In the genomic region with DNA sequence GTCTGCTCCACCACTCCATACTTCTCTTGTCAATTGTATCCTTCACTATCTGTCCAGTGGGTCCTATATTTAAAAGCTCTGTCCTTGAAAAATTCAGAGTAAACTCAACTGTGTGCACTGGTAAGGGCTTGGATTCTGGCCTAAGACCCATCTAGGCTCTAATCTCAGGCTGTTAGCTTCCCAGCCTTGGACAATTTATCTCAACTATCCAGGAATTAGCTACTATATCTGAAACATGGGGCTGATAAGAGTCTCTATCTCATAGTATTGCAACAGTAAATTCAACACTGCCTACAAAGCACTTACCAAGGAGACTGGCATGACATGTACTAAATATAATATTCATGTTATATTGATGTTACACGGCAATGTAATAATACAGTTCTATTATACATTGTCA, we compare ENCODE assay signal across 29 cellular contexts.
"Had no signal": no experiment of that assay in that cellular context is flagged by ENCODE, and none has a peak within 500 bp of the region (broad histone marks: within the 10 kb centered on the region; RNA-seq: fewer than 3 reads in every experiment).

No MANE protein-coding gene starts in this region.

- H3K4me1 Mint-ChIP-seq: stimulated activated effector memory CD8-positive, alpha-beta T cell treated with anti-CD3 and anti-CD28 coated beads, Interleukin-12 subunit alpha, Interleukin-12 subunit beta, amount 100 ng/mL, for 72 hours; stimulated activated memory B cell treated with anti-CD40 and anti-IgM and Interleukin-4, amounts not matched to agents 10 μg/mL and 1 μg/mL and 100 μg/mL, for 72 hours; stimulated activated naive B cell treated with anti-CD40 and anti-IgM and Interleukin-4, amounts not matched to agents 10 μg/mL and 1 μg/mL and 100 μg/mL, for 72 hours; stimulated activated naive CD8-positive, alpha-beta T cell treated with anti-CD3 and anti-CD28 coated beads, Interleukin-15, amount 100 ng/mL, for 72 hours had no signal

- H3K4me3 ChIP-seq: stomach, suprapubic skin, testis, thoracic aorta, thyroid gland, tibial artery, tibial nerve, transverse colon, upper lobe of left lung, upper lobe of right lung, uterus, vagina had no signal

- H3K27ac Mint-ChIP-seq: stimulated activated effector memory CD8-positive, alpha-beta T cell treated with anti-CD3 and anti-CD28 coated beads, Interleukin-12 subunit alpha, Interleukin-12 subunit beta, amount 100 ng/mL, for 72 hours; stimulated activated memory B cell treated with anti-CD40 and anti-IgM and Interleukin-4, amounts not matched to agents 10 μg/mL and 1 μg/mL and 100 μg/mL, for 72 hours; stimulated activated naive B cell treated with anti-CD40 and anti-IgM and Interleukin-4, amounts not matched to agents 10 μg/mL and 1 μg/mL and 100 μg/mL, for 72 hours; stimulated activated naive CD8-positive, alpha-beta T cell treated with anti-CD3 and anti-CD28 coated beads, Interleukin-15, Interleukin-2, amounts not matched to agents 100 ng/mL and 50 ng/mL, for 24 hours; type B pancreatic cell had no signal

- H3K36me3 ChIP-seq: stomach, suprapubic skin, thoracic aorta, thyroid gland, tibial artery, tibial nerve, transverse colon, upper lobe of left lung, upper lobe of right lung, uterus, vagina had no signal

- H3K4me3 Mint-ChIP-seq: stimulated activated effector memory CD8-positive, alpha-beta T cell treated with anti-CD3 and anti-CD28 coated beads, Interleukin-12 subunit alpha, Interleukin-12 subunit beta, amount 100 ng/mL, for 72 hours; stimulated activated memory B cell treated with anti-CD40 and anti-IgM and Interleukin-4, amounts not matched to agents 10 μg/mL and 1 μg/mL and 100 μg/mL, for 72 hours; stimulated activated naive B cell treated with anti-CD40 and anti-IgM and Interleukin-4, amounts not matched to agents 10 μg/mL and 1 μg/mL and 100 μg/mL, for 72 hours; stimulated activated naive CD8-positive, alpha-beta T cell treated with anti-CD3 and anti-CD28 coated beads, Interleukin-15, amount 100 ng/mL, for 72 hours; stimulated activated naive CD8-positive, alpha-beta T cell treated with anti-CD3 and anti-CD28 coated beads, Interleukin-15, Interleukin-2, amounts not matched to agents 100 ng/mL and 50 ng/mL, for 24 hours; type B pancreatic cell had no signal

- H3K36me3 Mint-ChIP-seq: stimulated activated effector memory CD8-positive, alpha-beta T cell treated with anti-CD3 and anti-CD28 coated beads, Interleukin-12 subunit alpha, Interleukin-12 subunit beta, amount 100 ng/mL, for 72 hours; stimulated activated memory B cell treated with anti-CD40 and anti-IgM and Interleukin-4, amounts not matched to agents 10 μg/mL and 1 μg/mL and 100 μg/mL, for 72 hours; stimulated activated naive B cell treated with anti-CD40 and anti-IgM and Interleukin-4, amounts not matched to agents 10 μg/mL and 1 μg/mL and 100 μg/mL, for 72 hours; type B pancreatic cell had no signal

- ATAC-seq: stimulated activated effector memory CD8-positive, alpha-beta T cell treated with anti-CD3 and anti-CD28 coated beads, Interleukin-12 subunit alpha, Interleukin-12 subunit beta, amount 100 ng/mL, for 72 hours; stimulated activated memory B cell treated with anti-CD40 and anti-IgM and Interleukin-4, amounts not matched to agents 10 μg/mL and 1 μg/mL and 100 μg/mL, for 72 hours; stimulated activated naive B cell treated with anti-CD40 and anti-IgM and Interleukin-4, amounts not matched to agents 10 μg/mL and 1 μg/mL and 100 μg/mL, for 72 hours; stimulated activated naive CD8-positive, alpha-beta T cell treated with anti-CD3 and anti-CD28 coated beads, Interleukin-15, amount 100 ng/mL, for 72 hours; stimulated activated naive CD8-positive, alpha-beta T cell treated with anti-CD3 and anti-CD28 coated beads, Interleukin-15, Interleukin-2, amounts not matched to agents 100 U/mL and 50 U/mL, for 24 hours; upper lobe of right lung had no signal

- FAIRE-seq: urothelium cell line had no signal

- H3K27me3 Mint-ChIP-seq: stimulated activated memory B cell treated with anti-CD40 and anti-IgM and Interleukin-4, amounts not matched to agents 10 μg/mL and 1 μg/mL and 100 μg/mL, for 72 hours; stimulated activated naive B cell treated with anti-CD40 and anti-IgM and Interleukin-4, amounts not matched to agents 10 μg/mL and 1 μg/mL and 100 μg/mL, for 72 hours; stimulated activated naive CD8-positive, alpha-beta T cell treated with anti-CD3 and anti-CD28 coated beads, Interleukin-15, amount 100 ng/mL, for 72 hours; stimulated activated naive CD8-positive, alpha-beta T cell treated with anti-CD3 and anti-CD28 coated beads, Interleukin-15, Interleukin-2, amounts not matched to agents 100 ng/mL and 50 ng/mL, for 24 hours; type B pancreatic cell had no signal

- H3K4me1 ChIP-seq: stomach, suprapubic skin, testis, thyroid gland, tibial artery, tibial nerve, upper lobe of left lung, upper lobe of right lung, uterus, vagina had no signal

- H3K9me3 ChIP-seq: stomach, suprapubic skin, testis, thoracic aorta, thyroid gland, tibial artery, tibial nerve, transverse colon, upper lobe of left lung, upper lobe of right lung, uterus, vagina had no signal

- H3K27me3 ChIP-seq: stomach, suprapubic skin, testis, thyroid gland, tibial artery, tibial nerve, transverse colon, upper lobe of left lung, upper lobe of right lung, uterus, vagina had no signal

- H3K27ac ChIP-seq: stomach, suprapubic skin, testis, thoracic aorta, thyroid gland, tibial artery, tibial nerve, transverse colon, upper lobe of left lung, upper lobe of right lung, uterus, vagina had no signal

- DNase-seq: stimulated activated CD4-positive, alpha-beta T cell treated with anti-CD3 and anti-CD28 coated beads, Interleukin-2, amount 100 ng/mL, for 48 hours; stimulated activated CD4-positive, alpha-beta T cell treated with anti-CD3 and anti-CD28 coated beads, Interleukin-4, amount 100 ng/mL, for 1 hour; stimulated activated CD4-positive, alpha-beta T cell treated with anti-CD3 and anti-CD28 coated beads, Interleukin-4, amount 100 ng/mL, for 24 hours; stimulated activated CD4-positive, alpha-beta T cell treated with anti-CD3 and anti-CD28 coated beads, Interleukin-4, amount 100 ng/mL, for 4 hours; stimulated activated CD8-positive, alpha-beta memory T cell treated with anti-CD3 and anti-CD28 coated beads, Interleukin-4, amount 100 ng/mL, for 48 hours; stimulated activated naive B cell treated with anti-CD40 and anti-IgM and Interleukin-4, amounts not matched to agents 10 μg/mL and 1 μg/mL and 100 μg/mL, for 72 hours; stimulated activated naive CD4-positive, alpha-beta T cell; stimulated activated naive CD4-positive, alpha-beta T cell treated with Interleukin-2 at 50 U/mL for 16 hours; stimulated activated naive CD8-positive, alpha-beta T cell treated with anti-CD3 and anti-CD28 coated beads, Interleukin-15, amount 100 ng/mL, for 72 hours; stimulated activated naive CD8-positive, alpha-beta T cell treated with anti-CD3 and anti-CD28 coated beads, Interleukin-15, Interleukin-2, amounts not matched to agents 100 U/mL and 50 U/mL, for 24 hours; stomach; substantia nigra; testis; thyroid gland; tibial artery; transverse colon; trophoblast cell; upper lobe of left lung; upper lobe of right lung; uterus had no signal

- H3K9me3 Mint-ChIP-seq: stimulated activated naive CD8-positive, alpha-beta T cell treated with anti-CD3 and anti-CD28 coated beads, Interleukin-15, amount 100 ng/mL, for 72 hours; stimulated activated naive CD8-positive, alpha-beta T cell treated with anti-CD3 and anti-CD28 coated beads, Interleukin-15, Interleukin-2, amounts not matched to agents 100 ng/mL and 50 ng/mL, for 24 hours had no signal
